ENCODE assay signal across 9 cellular contexts in genomic region chr1:59043796-59044195, GRCh38.
DNase-seq lines count a peak whose midpoint lies in the region; ATAC-seq and TF ChIP-seq lines count a peak whose summit lies in the region.
"Had no signal": no experiment of that assay in that cellular context is flagged by ENCODE, and none has a peak within 500 bp of the region (broad histone marks: within the 10 kb centered on the region; RNA-seq: fewer than 3 reads in every experiment).

No MANE protein-coding gene starts in this region.

- H3K4me1 ChIP-seq in Caco-2 (peaks cover 9% of the 10 kb centered on the region), SK-N-SH (ENCODE audit: control insufficient read depth in 1 of 2, insufficient read depth in 2 of 2, low read depth in 1 of 2, low read length in 1 of 2) (peaks cover 8 to 28% of the 10 kb centered on the region in 2 experiments), trophoblast cell (ENCODE audit: control insufficient read depth in 1 of 2, insufficient read depth in 2 of 2, low read length in 2 of 2) (peaks cover 10 to 19% of the 10 kb centered on the region in 2 experiments)

- H3K4me2 ChIP-seq in SK-N-SH = peak overlapping the region; percentile 61
- no peak overlapping the region for H3K4me2 ChIP-seq in trophoblast cell (ENCODE audit: low read length)

- H3K36me3 Mint-ChIP-seq in Caco-2 (ENCODE audit: insufficient read depth, unreplicated experiment) = no peaks in the 10 kb centered on the region

- H2BK5ac ChIP-seq in trophoblast cell (ENCODE audit: low read depth, low read length, poor library complexity) = no peak overlapping the region

- H3K27me3 ChIP-seq in Caco-2 (replicated peaks; ENCODE audit: control insufficient read depth, insufficient read depth, low read length) = no peaks in the 10 kb centered on the region
- H3K27me3 ChIP-seq in SK-N-SH (ENCODE audit: insufficient read depth) = no peaks in the 10 kb centered on the region
- H3K27me3 ChIP-seq in trophoblast cell (ENCODE audit: insufficient read depth, low read length) = no peaks in the 10 kb centered on the region

- H3K27ac Mint-ChIP-seq in Caco-2 (ENCODE audit: unreplicated experiment) = peak overlapping the region; percentile 56
- H3K27ac Mint-ChIP-seq: activated naive CD8-positive, alpha-beta T cell had no signal

- no peaks in the 10 kb centered on the region for H3K4me1 Mint-ChIP-seq in Caco-2 (ENCODE audit: low read depth, unreplicated experiment)

- no peak overlapping the region for H3K18ac ChIP-seq in trophoblast cell (ENCODE audit: low read length)

- H3F3A ChIP-seq in SK-N-SH (replicated peaks; ENCODE audit: insufficient read depth) = peaks cover 12% of the 10 kb centered on the region

- no peaks in the 10 kb centered on the region for H3K9me3 Mint-ChIP-seq in Caco-2 (ENCODE audit: unreplicated experiment)

- DNase-seq in Caco-2 = peak; percentile 52 to 84
- DNase-seq in SK-N-SH = no peak
- peak; percentile 90 for DNase-seq in glomerular visceral epithelial cell (ENCODE audit: extremely low spot score)
- DNase-seq in trophoblast cell = peak; percentile 62 to 85
- no peak for DNase-seq in stimulated activated CD4-positive, alpha-beta T cell treated with anti-CD3 and anti-CD28 coated beads, Interleukin-2, amount 100 ng/mL, for 24 hours
- no peak for DNase-seq in T-helper 1 cell

- H2AK5ac ChIP-seq in trophoblast cell (ENCODE audit: low read length) = no peak overlapping the region

- TF ChIP-seq RAD21 in SK-N-SH (IDR thresholded peaks at IDR 0.05; ENCODE audit: low read length) = no peak

- H4K20me1 ChIP-seq in SK-N-SH (ENCODE audit: insufficient read depth) = no peaks in the 10 kb centered on the region

- CTCF ChIA-PET in Caco-2 (lab: Charles Lee) (no interaction called here), SK-N-SH (lab: Yijun Ruan, JAX) (interaction anchor here (0.7 kb wide), 1 partner anchor 655 kb away, joined by 3 read pairs; no protein-coding TSS in a partner anchor)

- no peak overlapping the region for H2BK120ac ChIP-seq in trophoblast cell (ENCODE audit: insufficient read depth, low read length, poor library complexity)

- no peaks in the 10 kb centered on the region for H3K9me2 ChIP-seq in SK-N-SH

- H3K4me3 ChIP-seq in Caco-2 (ENCODE audit: low read depth, low read length) (no peak overlapping the region), SK-N-SH (ENCODE audit: low read depth in 2 of 2, low read length in 1 of 2) (no peak overlapping the region), trophoblast cell (ENCODE audit: low read depth, low read length) (no peak overlapping the region)

- intact Hi-C loops in Caco-2 (cut with micrococcal nuclease; ENCODE audit: unreplicated experiment) = no loop called here

- H3K9me3 ChIP-seq in Caco-2 (no peaks in the 10 kb centered on the region), SK-N-SH (no peaks in the 10 kb centered on the region), trophoblast cell (ENCODE audit: insufficient read depth, low read depth, low read length) (no peaks in the 10 kb centered on the region)

- H3K79me2 ChIP-seq in SK-N-SH (ENCODE audit: insufficient read depth) (no peaks in the 10 kb centered on the region), trophoblast cell (ENCODE audit: control insufficient read depth, insufficient read depth, low read length, poor library complexity) (no peaks in the 10 kb centered on the region)

- H2BK12ac ChIP-seq in trophoblast cell (ENCODE audit: low read length) = no peak overlapping the region

- H3K23ac ChIP-seq in trophoblast cell (ENCODE audit: low read length) = no peak overlapping the region

- H4K91ac ChIP-seq in trophoblast cell (ENCODE audit: low read depth, low read length) = peak overlapping the region; percentile 21

- POLR2A ChIA-PET in Caco-2 (lab: Charles Lee) (interaction anchor here (0.8 kb wide), 1 partner anchor 260 kb away, joined by 3 read pairs; the partner anchor contains the start of gene JUN), SK-N-SH (lab: Yijun Ruan, JAX) (no interaction called here)

- TF ChIP-seq EP300 in SK-N-SH (IDR thresholded peaks at IDR 0.05; ENCODE audit: borderline replicate concordance in 1 of 2, low read depth in 1 of 2, low read length in 1 of 2) = peak; percentile 71 to 99

- no peak overlapping the region for H3K4ac ChIP-seq in trophoblast cell (ENCODE audit: low read depth, low read length)

- ATAC-seq in GM21786 (IDR thresholded peaks at IDR 0.05; ENCODE audit: unreplicated experiment) = no peak
- ATAC-seq in GM21381 (IDR thresholded peaks at IDR 0.05; ENCODE audit: unreplicated experiment) = no peak

- no TSS peak for BruUV-seq in Caco-2 (replicated peaks; lab: Mats Ljungman, UMichigan)

- no peaks in the 10 kb centered on the region for H3K36me3 ChIP-seq in Caco-2 (ENCODE audit: control insufficient read depth, insufficient read depth, low read length)
- H3K36me3 ChIP-seq in SK-N-SH (replicated peaks in 1 of 2; ENCODE audit: control insufficient read depth in 1 of 2, insufficient read depth in 2 of 2, low read length in 1 of 2) = peaks cover 0 to 4% of the 10 kb centered on the region in 2 experiments
- no peaks in the 10 kb centered on the region for H3K36me3 ChIP-seq in trophoblast cell (ENCODE audit: control insufficient read depth in 1 of 2, insufficient read depth in 2 of 2, low read length in 2 of 2)

- H3K27me3 Mint-ChIP-seq in Caco-2 (ENCODE audit: insufficient read depth, unreplicated experiment) = no peaks in the 10 kb centered on the region
- H3K27me3 Mint-ChIP-seq: activated naive CD8-positive, alpha-beta T cell had no signal

- H4K12ac ChIP-seq in trophoblast cell (ENCODE audit: low read depth, low read length) = no peak overlapping the region

- H3K14ac ChIP-seq in trophoblast cell (ENCODE audit: low read length) = no peak overlapping the region

- H3K27ac ChIP-seq in SK-N-SH (ENCODE audit: low read depth in 2 of 2, low read length in 1 of 2) (peak overlapping the region; percentile 70 to 80; a peak in 3 of 4 replicates), trophoblast cell (ENCODE audit: low read depth, low read length) (peak overlapping the region; percentile 31)

- peaks cover 8% of the 10 kb centered on the region for H3K79me1 ChIP-seq in trophoblast cell (ENCODE audit: low read length)

- H4K8ac ChIP-seq in trophoblast cell (ENCODE audit: low read depth, low read length) = no peak overlapping the region

- H2AFZ ChIP-seq in SK-N-SH (ENCODE audit: low read depth) (peak overlapping the region; percentile 15; the same call in 1 of the 2 replicates), trophoblast cell (ENCODE audit: insufficient read depth, low read length, poor library complexity) (no peak overlapping the region)

- no peak for TF ChIP-seq CTCF in Caco-2 (IDR thresholded peaks at IDR 0.05; ENCODE audit: insufficient read depth in 1 of 2, low read depth in 1 of 2, low read length in 1 of 2, severe bottlenecking in 1 of 2, unreplicated experiment in 1 of 2)
- no peak for TF ChIP-seq CTCF in SK-N-SH (IDR thresholded peaks at IDR 0.05)

- 0% methylated on average over 4 of the region's 4 CpGs for WGBS in SK-N-SH (ENCODE audit: low lambda C conversion rate)
- WGBS in trophoblast cell (ENCODE audit: extremely low coverage, insufficient coverage, insufficient read length) = no CpG with 5 or more reads among the region's 4 CpGs

- H3K9ac ChIP-seq in SK-N-SH (no peak overlapping the region), trophoblast cell (ENCODE audit: low read length) (no peak overlapping the region)

- no peak overlapping the region for H3K4me3 Mint-ChIP-seq in Caco-2 (ENCODE audit: unreplicated experiment)
- H3K4me3 Mint-ChIP-seq: activated naive CD8-positive, alpha-beta T cell had no signal

TF ChIP-seq in SK-N-SH, 30 proteins besides CTCF, POLR2A, EP300 and RAD21 (continues in another document):
- TF ChIP-seq MEF2A (IDR thresholded peaks at IDR 0.05; ENCODE audit: borderline replicate concordance, low read depth) = peak; percentile 76; the same call in 1 of the 2 replicates
- TF ChIP-seq YY1 (IDR thresholded peaks at IDR 0.05; ENCODE audit: low read depth) = no peak
- peak; percentile 99 for TF ChIP-seq RXRA (IDR thresholded peaks at IDR 0.05; ENCODE audit: borderline replicate concordance, low read depth)
- 0 out of 2 replicates have a peak, but pooled peaks have one; percentile 24 for TF ChIP-seq RCOR1 (IDR thresholded peaks at IDR 0.05; ENCODE audit: low read length)
- peak; percentile 90 for TF ChIP-seq MAX (IDR thresholded peaks at IDR 0.05; ENCODE audit: low read depth)
- TF ChIP-seq REST (IDR thresholded peaks at IDR 0.05; ENCODE audit: low read depth, low read length) = no peak

Comparison
In these comparisons a context has a peak if more than half of its experiments do, and no peak if none do; other contexts are left out.
1. DNase-seq: peak in Caco-2 (2 of 2), glomerular visceral epithelial cell (single experiment) and trophoblast cell (2 of 2); none in SK-N-SH (single experiment), stimulated activated CD4-positive, alpha-beta T cell treated with anti-CD3 and anti-CD28 coated beads, Interleukin-2, amount 100 ng/mL, for 24 hours (0 of 2) and T-helper 1 cell (0 of 5).